ENCODE assay signal across 1 cellular context in genomic region chr1:30757196-30757949, GRCh38.
A peak's percentile ranks its signal among the peaks of the same experiment; 100 is the strongest.
TF ChIP-seq lines count a peak whose summit lies in the region.

Gene LAPTM5, minus strand, starts transcription at chr1:30757774. Its CDS starts 29 bp downstream, at chr1:30757745.

TF ChIP-seq in K562, 482 proteins besides CTCF, POLR2A, EP300 and RAD21 (continued from another document):
- TF ChIP-seq, protein P1, sequence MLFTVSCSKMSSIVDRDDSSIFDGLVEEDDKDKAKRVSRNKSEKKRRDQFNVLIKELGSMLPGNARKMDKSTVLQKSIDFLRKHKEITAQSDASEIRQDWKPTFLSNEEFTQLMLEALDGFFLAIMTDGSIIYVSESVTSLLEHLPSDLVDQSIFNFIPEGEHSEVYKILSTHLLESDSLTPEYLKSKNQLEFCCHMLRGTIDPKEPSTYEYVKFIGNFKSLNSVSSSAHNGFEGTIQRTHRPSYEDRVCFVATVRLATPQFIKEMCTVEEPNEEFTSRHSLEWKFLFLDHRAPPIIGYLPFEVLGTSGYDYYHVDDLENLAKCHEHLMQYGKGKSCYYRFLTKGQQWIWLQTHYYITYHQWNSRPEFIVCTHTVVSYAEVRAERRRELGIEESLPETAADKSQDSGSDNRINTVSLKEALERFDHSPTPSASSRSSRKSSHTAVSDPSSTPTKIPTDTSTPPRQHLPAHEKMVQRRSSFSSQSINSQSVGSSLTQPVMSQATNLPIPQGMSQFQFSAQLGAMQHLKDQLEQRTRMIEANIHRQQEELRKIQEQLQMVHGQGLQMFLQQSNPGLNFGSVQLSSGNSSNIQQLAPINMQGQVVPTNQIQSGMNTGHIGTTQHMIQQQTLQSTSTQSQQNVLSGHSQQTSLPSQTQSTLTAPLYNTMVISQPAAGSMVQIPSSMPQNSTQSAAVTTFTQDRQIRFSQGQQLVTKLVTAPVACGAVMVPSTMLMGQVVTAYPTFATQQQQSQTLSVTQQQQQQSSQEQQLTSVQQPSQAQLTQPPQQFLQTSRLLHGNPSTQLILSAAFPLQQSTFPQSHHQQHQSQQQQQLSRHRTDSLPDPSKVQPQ (CRISPR knock-in tag; IDR thresholded peaks at IDR 0.05; ENCODE audit: borderline replicate concordance) = peak; percentile 26; the same call in 1 of the 2 replicates
- TF ChIP-seq ZNF121 (CRISPR knock-in tag; conservative IDR thresholded peaks at IDR 0.05) = no peak
- no peak for TF ChIP-seq GTF2F1 (IDR thresholded peaks at IDR 0.05; ENCODE audit: low read depth, low read length)
- no peak for TF ChIP-seq ZNF75A (CRISPR knock-in tag; IDR thresholded peaks at IDR 0.05)
- no peak for TF ChIP-seq NFIX (CRISPR knock-in tag; IDR thresholded peaks at IDR 0.05; ENCODE audit: low read depth)
- no peak for TF ChIP-seq ZNF347 (CRISPR knock-in tag; IDR thresholded peaks at IDR 0.05; ENCODE audit: low read depth)
- TF ChIP-seq, protein P2, sequence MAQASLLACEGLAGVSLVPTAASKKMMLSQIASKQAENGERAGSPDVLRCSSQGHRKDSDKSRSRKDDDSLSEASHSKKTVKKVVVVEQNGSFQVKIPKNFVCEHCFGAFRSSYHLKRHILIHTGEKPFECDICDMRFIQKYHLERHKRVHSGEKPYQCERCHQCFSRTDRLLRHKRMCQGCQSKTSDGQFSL (CRISPR knock-in tag; IDR thresholded peaks at IDR 0.05) = peak; percentile 63; the same call in 1 of the 2 replicates
- TF ChIP-seq, protein P2 (tag; IDR thresholded peaks at IDR 0.05) = no peak
- TF ChIP-seq ZEB2 (IDR thresholded peaks at IDR 0.05) = no peak
- TF ChIP-seq, protein P3, sequence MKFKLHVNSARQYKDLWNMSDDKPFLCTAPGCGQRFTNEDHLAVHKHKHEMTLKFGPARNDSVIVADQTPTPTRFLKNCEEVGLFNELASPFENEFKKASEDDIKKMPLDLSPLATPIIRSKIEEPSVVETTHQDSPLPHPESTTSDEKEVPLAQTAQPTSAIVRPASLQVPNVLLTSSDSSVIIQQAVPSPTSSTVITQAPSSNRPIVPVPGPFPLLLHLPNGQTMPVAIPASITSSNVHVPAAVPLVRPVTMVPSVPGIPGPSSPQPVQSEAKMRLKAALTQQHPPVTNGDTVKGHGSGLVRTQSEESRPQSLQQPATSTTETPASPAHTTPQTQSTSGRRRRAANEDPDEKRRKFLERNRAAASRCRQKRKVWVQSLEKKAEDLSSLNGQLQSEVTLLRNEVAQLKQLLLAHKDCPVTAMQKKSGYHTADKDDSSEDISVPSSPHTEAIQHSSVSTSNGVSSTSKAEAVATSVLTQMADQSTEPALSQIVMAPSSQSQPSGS (CRISPR knock-in tag; IDR thresholded peaks at IDR 0.05) = no peak
- TF ChIP-seq BRF1 (IDR thresholded peaks at IDR 0.05; ENCODE audit: borderline replicate concordance, extremely low read depth, insufficient read length) = no peak
- TF ChIP-seq KLF13 (tag; IDR thresholded peaks at IDR 0.05; ENCODE audit: borderline replicate concordance, low read depth) = no peak
- TF ChIP-seq CBX2 (IDR thresholded peaks at IDR 0.05; ENCODE audit: insufficient read depth, low read length, poor library complexity, severe bottlenecking) = no peak
- no peak for TF ChIP-seq CBFA2T3 (IDR thresholded peaks at IDR 0.05)
- no peak for TF ChIP-seq ELF2 (CRISPR knock-in tag; IDR thresholded peaks at IDR 0.05)
- TF ChIP-seq GABPB2 (CRISPR knock-in tag; conservative IDR thresholded peaks at IDR 0.05) = 0 out of 2 replicates have a peak, but pooled peaks have one; percentile 30
- TF ChIP-seq NCOA2 (IDR thresholded peaks at IDR 0.05; ENCODE audit: partially characterized antibody in 2 of 2) = no peak
- TF ChIP-seq CAMTA2 (CRISPR knock-in tag; conservative IDR thresholded peaks at IDR 0.05) = 0 out of 2 replicates have a peak, but pooled peaks have one; percentile 45
- peak; percentile 14; the same call in 1 of the 2 replicates for TF ChIP-seq RBFOX2 (IDR thresholded peaks at IDR 0.05; ENCODE audit: low read depth, low read length)
- no peak for TF ChIP-seq TARDBP (IDR thresholded peaks at IDR 0.05)
- TF ChIP-seq MAFK (IDR thresholded peaks at IDR 0.05; ENCODE audit: low read length) = no peak
- no peak for TF ChIP-seq HOXB6 (CRISPR knock-in tag; IDR thresholded peaks at IDR 0.05; ENCODE audit: borderline replicate concordance)
- no peak for TF ChIP-seq UBTF (IDR thresholded peaks at IDR 0.05; ENCODE audit: borderline replicate concordance in 1 of 2, low read depth in 2 of 2, low read length in 2 of 2)
- TF ChIP-seq MTF1 (CRISPR knock-in tag; IDR thresholded peaks at IDR 0.05; ENCODE audit: borderline replicate concordance) = no peak
- TF ChIP-seq SPI1 (IDR thresholded peaks at IDR 0.05; ENCODE audit: borderline replicate concordance, low read depth, low read length) = peak; percentile 46; the same call in 1 of the 2 replicates
- no peak for TF ChIP-seq NR2C1 (IDR thresholded peaks at IDR 0.05)
- no peak for TF ChIP-seq NR2C1 (tag; IDR thresholded peaks at IDR 0.05)
- TF ChIP-seq FOXJ3 (CRISPR knock-in tag; IDR thresholded peaks at IDR 0.05) = no peak
- TF ChIP-seq ZNF695 (CRISPR knock-in tag; IDR thresholded peaks at IDR 0.05) = no peak
